In the genomic region with DNA sequence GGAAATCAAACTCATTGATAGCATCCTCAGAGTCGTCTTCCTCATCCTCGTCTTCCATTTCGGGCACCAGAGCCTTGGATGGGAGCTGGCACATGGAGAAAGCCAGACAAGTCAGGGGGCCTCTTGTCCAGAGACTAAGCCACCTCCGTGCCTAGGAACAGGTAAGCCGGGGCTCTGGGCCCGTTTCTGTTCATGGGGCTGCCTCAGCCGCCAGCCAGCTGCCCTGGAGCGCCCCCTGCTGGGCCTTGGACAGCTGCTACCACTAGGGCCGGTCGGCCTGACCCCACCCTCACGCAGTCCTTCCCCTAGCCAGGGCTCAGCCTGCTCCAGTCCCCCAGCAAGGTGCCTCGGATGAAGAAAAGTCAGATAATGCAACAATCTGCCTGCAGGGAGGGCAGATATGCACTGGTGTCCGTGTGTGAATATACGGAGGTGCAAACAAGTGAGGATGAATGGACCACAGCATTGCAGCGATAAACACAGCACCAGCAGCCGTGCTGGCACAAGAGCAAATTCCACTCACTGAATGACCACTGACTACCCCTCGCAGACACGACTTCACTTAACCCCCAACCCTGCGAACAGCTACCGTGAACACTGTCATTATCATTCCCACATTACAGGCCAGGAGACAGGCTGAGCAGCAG, we compare ENCODE assay signal across 1 cellular context.
TF ChIP-seq lines count a peak whose summit lies in the region.

No MANE protein-coding gene starts in this region.

TF ChIP-seq in HepG2, 621 proteins besides CTCF, POLR2A, EP300 and RAD21 (continues in another document):
- TF ChIP-seq XRCC5 (optimal IDR thresholded peaks at IDR 0.05; ENCODE audit: low read length) (peak; percentile 77), ZFP90 (CRISPR knock-in tag; IDR thresholded peaks at IDR 0.05; ENCODE audit: borderline replicate concordance) (no peak), ZBTB38 (CRISPR knock-in tag; IDR thresholded peaks at IDR 0.05) (peak; percentile 87), ZBTB33 (CRISPR knock-in tag; IDR thresholded peaks at IDR 0.05) (peak; percentile 63), ZHX1 (CRISPR knock-in tag; IDR thresholded peaks at IDR 0.05; ENCODE audit: low read depth) (no peak), AGO2 (optimal IDR thresholded peaks at IDR 0.05; ENCODE audit: low read depth, low read length) (peak; percentile 7), IRF2 (CRISPR knock-in tag; IDR thresholded peaks at IDR 0.05) (0 out of 2 replicates have a peak, but pooled peaks have one; percentile 21), PATZ1 (CRISPR knock-in tag; IDR thresholded peaks at IDR 0.05) (0 out of 2 replicates have a peak, but pooled peaks have one; percentile 36), TFAP4 (IDR thresholded peaks at IDR 0.05; ENCODE audit: borderline replicate concordance, low read depth) (peak; percentile 55), STAG1 (CRISPR knock-in tag; IDR thresholded peaks at IDR 0.05) (peak; percentile 72), GLMP (CRISPR knock-in tag; IDR thresholded peaks at IDR 0.05; ENCODE audit: borderline replicate concordance) (no peak), BCLAF1 (IDR thresholded peaks at IDR 0.05) (no peak), ZNF121 (CRISPR knock-in tag; IDR thresholded peaks at IDR 0.05) (peak; percentile 64; the same call in 1 of the 2 replicates), ZNF768 (CRISPR knock-in tag; IDR thresholded peaks at IDR 0.05) (peak; percentile 13; the same call in 1 of the 2 replicates), TEAD3 (CRISPR knock-in tag; optimal IDR thresholded peaks at IDR 0.05; ENCODE audit: borderline replicate concordance) (peak; percentile 16), NFKB2 (CRISPR knock-in tag; IDR thresholded peaks at IDR 0.05; ENCODE audit: borderline replicate concordance) (0 out of 2 replicates have a peak, but pooled peaks have one; percentile 9), ZFX (CRISPR knock-in tag; IDR thresholded peaks at IDR 0.05; ENCODE audit: low read depth) (peak; percentile 41; the same call in 1 of the 2 replicates), KDM5B (CRISPR knock-in tag; IDR thresholded peaks at IDR 0.05; ENCODE audit: borderline replicate concordance) (peak; percentile 30; the same call in 1 of the 2 replicates), MEIS2 (CRISPR knock-in tag; IDR thresholded peaks at IDR 0.05) (0 out of 2 replicates have a peak, but pooled peaks have one; percentile 53), MEIS1 (CRISPR knock-in tag; IDR thresholded peaks at IDR 0.05; ENCODE audit: borderline replicate concordance) (0 out of 2 replicates have a peak, but pooled peaks have one; percentile 23), GZF1 (CRISPR knock-in tag; IDR thresholded peaks at IDR 0.05) (no peak), POGZ (CRISPR knock-in tag; IDR thresholded peaks at IDR 0.05) (no peak)
- TF ChIP-seq, protein P1, sequence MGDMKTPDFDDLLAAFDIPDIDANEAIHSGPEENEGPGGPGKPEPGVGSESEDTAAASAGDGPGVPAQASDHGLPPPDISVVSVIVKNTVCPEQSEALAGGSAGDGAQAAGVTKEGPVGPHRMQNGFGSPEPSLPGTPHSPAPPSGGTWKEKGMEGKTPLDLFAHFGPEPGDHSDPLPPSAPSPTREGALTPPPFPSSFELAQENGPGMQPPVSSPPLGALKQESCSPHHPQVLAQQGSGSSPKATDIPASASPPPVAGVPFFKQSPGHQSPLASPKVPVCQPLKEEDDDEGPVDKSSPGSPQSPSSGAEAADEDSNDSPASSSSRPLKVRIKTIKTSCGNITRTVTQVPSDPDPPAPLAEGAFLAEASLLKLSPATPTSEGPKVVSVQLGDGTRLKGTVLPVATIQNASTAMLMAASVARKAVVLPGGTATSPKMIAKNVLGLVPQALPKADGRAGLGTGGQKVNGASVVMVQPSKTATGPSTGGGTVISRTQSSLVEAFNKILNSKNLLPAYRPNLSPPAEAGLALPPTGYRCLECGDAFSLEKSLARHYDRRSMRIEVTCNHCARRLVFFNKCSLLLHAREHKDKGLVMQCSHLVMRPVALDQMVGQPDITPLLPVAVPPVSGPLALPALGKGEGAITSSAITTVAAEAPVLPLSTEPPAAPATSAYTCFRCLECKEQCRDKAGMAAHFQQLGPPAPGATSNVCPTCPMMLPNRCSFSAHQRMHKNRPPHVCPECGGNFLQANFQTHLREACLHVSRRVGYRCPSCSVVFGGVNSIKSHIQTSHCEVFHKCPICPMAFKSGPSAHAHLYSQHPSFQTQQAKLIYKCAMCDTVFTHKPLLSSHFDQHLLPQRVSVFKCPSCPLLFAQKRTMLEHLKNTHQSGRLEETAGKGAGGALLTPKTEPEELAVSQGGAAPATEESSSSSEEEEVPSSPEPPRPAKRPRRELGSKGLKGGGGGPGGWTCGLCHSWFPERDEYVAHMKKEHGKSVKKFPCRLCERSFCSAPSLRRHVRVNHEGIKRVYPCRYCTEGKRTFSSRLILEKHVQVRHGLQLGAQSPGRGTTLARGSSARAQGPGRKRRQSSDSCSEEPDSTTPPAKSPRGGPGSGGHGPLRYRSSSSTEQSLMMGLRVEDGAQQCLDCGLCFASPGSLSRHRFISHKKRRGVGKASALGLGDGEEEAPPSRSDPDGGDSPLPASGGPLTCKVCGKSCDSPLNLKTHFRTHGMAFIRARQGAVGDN (CRISPR knock-in tag; IDR thresholded peaks at IDR 0.05), result peak; percentile 57
- TF ChIP-seq, protein P2, sequence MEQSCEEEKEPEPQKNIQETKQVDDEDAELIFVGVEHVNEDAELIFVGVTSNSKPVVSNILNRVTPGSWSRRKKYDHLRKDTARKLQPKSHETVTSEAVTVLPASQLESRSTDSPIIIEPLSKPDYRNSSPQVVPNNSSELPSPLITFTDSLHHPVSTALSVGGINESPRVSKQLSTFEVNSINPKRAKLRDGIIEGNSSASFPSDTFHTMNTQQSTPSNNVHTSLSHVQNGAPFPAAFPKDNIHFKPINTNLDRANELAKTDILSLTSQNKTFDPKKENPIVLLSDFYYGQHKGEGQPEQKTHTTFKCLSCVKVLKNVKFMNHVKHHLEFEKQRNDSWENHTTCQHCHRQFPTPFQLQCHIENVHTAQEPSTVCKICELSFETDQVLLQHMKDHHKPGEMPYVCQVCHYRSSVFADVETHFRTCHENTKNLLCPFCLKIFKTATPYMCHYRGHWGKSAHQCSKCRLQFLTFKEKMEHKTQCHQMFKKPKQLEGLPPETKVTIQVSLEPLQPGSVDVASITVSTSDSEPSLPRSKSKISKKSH (CRISPR knock-in tag; IDR thresholded peaks at IDR 0.05; ENCODE audit: borderline replicate concordance), result 0 out of 2 replicates have a peak, but pooled peaks have one; percentile 31
- TF ChIP-seq, protein P3, sequence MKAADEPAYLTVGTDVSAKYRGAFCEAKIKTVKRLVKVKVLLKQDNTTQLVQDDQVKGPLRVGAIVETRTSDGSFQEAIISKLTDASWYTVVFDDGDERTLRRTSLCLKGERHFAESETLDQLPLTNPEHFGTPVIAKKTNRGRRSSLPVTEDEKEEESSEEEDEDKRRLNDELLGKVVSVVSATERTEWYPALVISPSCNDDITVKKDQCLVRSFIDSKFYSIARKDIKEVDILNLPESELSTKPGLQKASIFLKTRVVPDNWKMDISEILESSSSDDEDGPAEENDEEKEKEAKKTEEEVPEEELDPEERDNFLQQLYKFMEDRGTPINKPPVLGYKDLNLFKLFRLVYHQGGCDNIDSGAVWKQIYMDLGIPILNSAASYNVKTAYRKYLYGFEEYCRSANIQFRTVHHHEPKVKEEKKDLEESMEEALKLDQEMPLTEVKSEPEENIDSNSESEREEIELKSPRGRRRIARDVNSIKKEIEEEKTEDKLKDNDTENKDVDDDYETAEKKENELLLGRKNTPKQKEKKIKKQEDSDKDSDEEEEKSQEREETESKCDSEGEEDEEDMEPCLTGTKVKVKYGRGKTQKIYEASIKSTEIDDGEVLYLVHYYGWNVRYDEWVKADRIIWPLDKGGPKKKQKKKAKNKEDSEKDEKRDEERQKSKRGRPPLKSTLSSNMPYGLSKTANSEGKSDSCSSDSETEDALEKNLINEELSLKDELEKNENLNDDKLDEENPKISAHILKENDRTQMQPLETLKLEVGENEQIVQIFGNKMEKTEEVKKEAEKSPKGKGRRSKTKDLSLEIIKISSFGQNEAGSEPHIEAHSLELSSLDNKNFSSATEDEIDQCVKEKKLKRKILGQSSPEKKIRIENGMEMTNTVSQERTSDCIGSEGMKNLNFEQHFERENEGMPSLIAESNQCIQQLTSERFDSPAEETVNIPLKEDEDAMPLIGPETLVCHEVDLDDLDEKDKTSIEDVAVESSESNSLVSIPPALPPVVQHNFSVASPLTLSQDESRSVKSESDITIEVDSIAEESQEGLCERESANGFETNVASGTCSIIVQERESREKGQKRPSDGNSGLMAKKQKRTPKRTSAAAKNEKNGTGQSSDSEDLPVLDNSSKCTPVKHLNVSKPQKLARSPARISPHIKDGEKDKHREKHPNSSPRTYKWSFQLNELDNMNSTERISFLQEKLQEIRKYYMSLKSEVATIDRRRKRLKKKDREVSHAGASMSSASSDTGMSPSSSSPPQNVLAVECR (CRISPR knock-in tag; IDR thresholded peaks at IDR 0.05; ENCODE audit: borderline replicate concordance), result peak; percentile 33; the same call in 1 of the 2 replicates
